ENCODE assay signal across 31 cellular contexts in the genomic region with DNA sequence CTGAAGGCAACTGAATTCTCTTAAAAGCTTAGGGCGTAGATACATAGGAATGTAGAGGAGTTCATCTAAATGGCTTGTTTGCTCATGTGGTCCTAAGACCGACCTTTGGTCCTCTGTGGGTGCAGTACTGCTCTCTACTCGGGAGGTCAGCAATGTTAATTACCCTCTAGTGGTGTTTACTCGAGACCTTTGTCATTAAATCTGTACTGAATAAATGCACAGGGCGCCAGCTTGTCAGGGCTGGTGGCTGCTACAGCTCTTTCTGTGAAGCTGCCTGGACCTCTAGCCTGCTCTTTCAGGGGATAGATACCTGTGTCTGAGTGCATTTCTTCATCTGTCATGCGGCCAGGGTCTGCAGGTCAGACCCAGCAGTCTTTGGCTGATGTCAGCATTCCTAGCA. TPM values are rescaled to one million over a fixed set of nuclear protein-coding genes. Genes with fewer than 3 reads are reported as not detected.
A peak's percentile ranks its signal among the peaks of the same experiment; 100 is the strongest.
DNase-seq lines count a peak whose midpoint lies in the region; ATAC-seq, FAIRE-seq and TF ChIP-seq lines count a peak whose summit lies in the region.
"Had no signal": no experiment of that assay in that cellular context is flagged by ENCODE, and none has a peak within 500 bp of the region (broad histone marks: within the 10 kb centered on the region; RNA-seq: fewer than 3 reads in every experiment).

No MANE protein-coding gene starts in this region.

- no peak overlapping the region for H3K23ac ChIP-seq in IMR-90 (ENCODE audit: low read depth, low read length)

- H3K9me3 Mint-ChIP-seq in natural killer cell = no peaks in the 10 kb centered on the region
- H3K9me3 Mint-ChIP-seq in natural killer cell treated with Interleukin-12 subunit alpha and Interleukin-12 subunit beta and Interleukin-15 and Interleukin-18, amount 100 ng/mL, for 72 hours = no peaks in the 10 kb centered on the region
- H3K9me3 Mint-ChIP-seq in osteocyte (ENCODE audit: unreplicated experiment) = no peaks in the 10 kb centered on the region

- POLR2A ChIA-PET in IMR-90 (lab: Charles Lee; ENCODE audit: unreplicated experiment) (no interaction called here), K562 (lab: Yijun Ruan, JAX) (interaction anchor here (0.6 kb wide), 1 partner anchor 235 kb away, joined by 3 read pairs; no protein-coding TSS in a partner anchor)

- DNase-seq in natural killer cell (no peak), IMR-90 (no peak), K562 (ENCODE audit: extremely low read depth in 1 of 4, low spot score in 3 of 4) (no peak), osteocyte (ENCODE audit: extremely low spot score, unreplicated experiment) (peak; percentile 34), NOMO-1 treated with dmso at 0.1 percent for 144 hours (lab: John Stamatoyannopoulos, UW; ENCODE audit: unreplicated experiment) (no peak)
- DNase-seq in natural killer cell treated with Interleukin-12 subunit alpha and Interleukin-12 subunit beta and Interleukin-15 and Interleukin-18, amount 100 ng/mL, for 72 hours (ENCODE audit: low spot score) = no peak
- no peak for DNase-seq in activated T-cell treated with anti-CD3 and anti-CD28 coated beads, Interleukin-2, amount 50 U/mL, for 48 hours
- DNase-seq: CD4-positive, CD25-positive, alpha-beta regulatory T cell; DMS79; EL; GDM1; NCI-H1092; NCI-H1417 treated with DMSO at 0.1 percent for 48 hours; NCI-H1694 treated with DMSO at 0.1 percent for 48 hours; NCI-H2081; NCI-H2171; NCI-H226; NCI-H510A; NCI-H69; Peyer's patch; SIG-M5 had no signal

- 100% methylated on average over 4 of the region's 6 CpGs; no CpG with 5 or more reads in 1 of the 2 experiments for WGBS in IMR-90 (ENCODE audit: extremely low coverage in 2 of 2, insufficient read length in 1 of 2), 2 experiments
- 36% methylated on average over 5 of the region's 6 CpGs for WGBS in K562 (ENCODE audit: insufficient coverage, low coverage, missing lambda C conversion rate)

- no peak overlapping the region for H3K9ac ChIP-seq in IMR-90 (ENCODE audit: low read depth, low read length)
- no peak overlapping the region for H3K9ac ChIP-seq in K562 (ENCODE audit: insufficient read depth in 1 of 2, low read depth in 2 of 2, low read length in 2 of 2)
- H3K9ac ChIP-seq: BLaER1, KMS-11 had no signal

- H3K36me3 Mint-ChIP-seq in natural killer cell (no peaks in the 10 kb centered on the region), osteocyte (ENCODE audit: unreplicated experiment) (no peaks in the 10 kb centered on the region)
- H3K36me3 Mint-ChIP-seq in natural killer cell treated with Interleukin-12 subunit alpha and Interleukin-12 subunit beta and Interleukin-15 and Interleukin-18, amount 100 ng/mL, for 72 hours = peaks cover 9% of the 10 kb centered on the region
- H3K36me3 Mint-ChIP-seq: CD4-positive, CD25-positive, alpha-beta regulatory T cell had no signal

- H3K4me3 ChIP-seq in IMR-90 (ENCODE audit: insufficient read depth, low read depth, low read length) (no peak overlapping the region), K562 (no peak overlapping the region)
- H3K4me3 ChIP-seq: BLaER1, Peyer's patch, SK-N-MC had no signal

- H2AK5ac ChIP-seq in IMR-90 (ENCODE audit: low read depth, low read length) = no peak overlapping the region

- BruUV-seq in IMR-90 (replicated peaks; lab: Mats Ljungman, UMichigan) = no TSS peak
- no TSS peak for BruUV-seq in K562 (replicated peaks; lab: Mats Ljungman, UMichigan)

- TF ChIP-seq CTCF in natural killer cell (IDR thresholded peaks at IDR 0.05) = no peak
- TF ChIP-seq CTCF in IMR-90 (conservative IDR thresholded peaks at IDR 0.05; ENCODE audit: low read depth, low read length) = no peak
- TF ChIP-seq CTCF in K562 (IDR thresholded peaks at IDR 0.05 in 2 of 3, conservative IDR thresholded peaks at IDR 0.05 in 1 of 3; ENCODE audit: insufficient read depth in 2 of 3, low read depth in 1 of 3, low read length in 3 of 3) = no peak
- TF ChIP-seq CTCF in osteocyte (IDR thresholded peaks at IDR 0.05) = no peak

- no peak for TF ChIP-seq RAD21 in IMR-90 (IDR thresholded peaks at IDR 0.05; ENCODE audit: low read length)
- TF ChIP-seq RAD21 in K562 (CRISPR knock-in tag; conservative IDR thresholded peaks at IDR 0.05 in 1 of 2, IDR thresholded peaks at IDR 0.05 in 1 of 2) = no peak

- H3K9me1 ChIP-seq in IMR-90 (ENCODE audit: insufficient read depth, low read length) (peaks cover 17% of the 10 kb centered on the region), K562 (ENCODE audit: control insufficient read depth, insufficient read depth, low read length) (no peaks in the 10 kb centered on the region)

- in situ Hi-C loops in IMR-90 (cut with MboI; ENCODE audit: low sequenced_read_pairs) = no loop called here
- in situ Hi-C loops in K562 (cut with MboI) = no loop called here

- no peak overlapping the region for H2BK5ac ChIP-seq in IMR-90 (ENCODE audit: low read depth, low read length, poor library complexity, severe bottlenecking)

- no peak for FAIRE-seq in K562 (lab: Jason Lieb, UNC)
- FAIRE-seq: D721Med, GM12891, H1 had no signal

- no peak overlapping the region for H2AK9ac ChIP-seq in IMR-90 (replicated peaks; ENCODE audit: low read depth, low read length, poor library complexity)

- H3K4me1 Mint-ChIP-seq in natural killer cell = no peaks in the 10 kb centered on the region
- no peaks in the 10 kb centered on the region for H3K4me1 Mint-ChIP-seq in natural killer cell treated with Interleukin-12 subunit alpha and Interleukin-12 subunit beta and Interleukin-15 and Interleukin-18, amount 100 ng/mL, for 72 hours (ENCODE audit: low read depth in 2 of 2)
- peaks cover 6% of the 10 kb centered on the region for H3K4me1 Mint-ChIP-seq in osteocyte (ENCODE audit: unreplicated experiment)

- H2BK20ac ChIP-seq in IMR-90 (ENCODE audit: low read depth, low read length) = no peak overlapping the region

- no peak overlapping the region for H3K14ac ChIP-seq in IMR-90 (replicated peaks; ENCODE audit: low read depth, low read length)

- no peak overlapping the region for H2AFZ ChIP-seq in IMR-90 (replicated peaks; ENCODE audit: low read length, poor library complexity)
- H2AFZ ChIP-seq in K562 (ENCODE audit: low read depth, low read length) = no peak overlapping the region

- TF ChIP-seq EP300 in K562 (IDR thresholded peaks at IDR 0.05; ENCODE audit: low read length) = no peak

- dilution Hi-C loops in IMR-90 (cut with HindIII; ENCODE audit: low sequenced_read_pairs, unreplicated experiment) = no loop called here

- H3K9me3 ChIP-seq in IMR-90 (ENCODE audit: control insufficient read depth, insufficient read depth, low read length) (no peaks in the 10 kb centered on the region), K562 (replicated peaks; ENCODE audit: control insufficient read depth, insufficient read depth, low read depth, low read length) (peaks cover 3% of the 10 kb centered on the region; the same call in 1 of the 2 replicates)
- H3K9me3 ChIP-seq: Peyer's patch had no signal

- ATAC-seq in natural killer cell (no peak), IMR-90 (ENCODE audit: low read depth) (no peak), K562 (no peak), HG03469 (IDR thresholded peaks at IDR 0.05; ENCODE audit: unreplicated experiment) (no peak)
- no peak for ATAC-seq in natural killer cell treated with Interleukin-12 subunit alpha and Interleukin-12 subunit beta and Interleukin-15 and Interleukin-18, amount 100 ng/mL, for 72 hours

- H3K79me2 ChIP-seq in K562 (ENCODE audit: control insufficient read depth, insufficient read depth, low read length) = peaks cover 47% of the 10 kb centered on the region

- H3K18ac ChIP-seq in IMR-90 (ENCODE audit: low read depth, low read length) = no peak overlapping the region

- H4K8ac ChIP-seq in IMR-90 (ENCODE audit: low read depth in 2 of 2, low read length in 2 of 2) = no peak overlapping the region

- H2BK120ac ChIP-seq in IMR-90 (ENCODE audit: low read depth, low read length) = no peak overlapping the region

- H3K4me3 Mint-ChIP-seq in natural killer cell (peak overlapping the region; percentile 35), osteocyte (ENCODE audit: unreplicated experiment) (no peak overlapping the region)
- no peak overlapping the region for H3K4me3 Mint-ChIP-seq in natural killer cell treated with Interleukin-12 subunit alpha and Interleukin-12 subunit beta and Interleukin-15 and Interleukin-18, amount 100 ng/mL, for 72 hours

- peaks cover 37 to 43% of the 10 kb centered on the region in 2 donors for H3K27me3 Mint-ChIP-seq in natural killer cell (ENCODE audit: low read depth in 2 of 2)
- peaks cover 29 to 33% of the 10 kb centered on the region in 2 donors for H3K27me3 Mint-ChIP-seq in natural killer cell treated with Interleukin-12 subunit alpha and Interleukin-12 subunit beta and Interleukin-15 and Interleukin-18, amount 100 ng/mL, for 72 hours
- H3K27me3 Mint-ChIP-seq in osteocyte (ENCODE audit: unreplicated experiment) = no peaks in the 10 kb centered on the region

- H3K27me3 ChIP-seq in IMR-90 (ENCODE audit: control insufficient read depth, insufficient read depth, low read length) (no peaks in the 10 kb centered on the region), K562 (ENCODE audit: control insufficient read depth in 2 of 2, insufficient read depth in 2 of 2, low read length in 2 of 2) (no peaks in the 10 kb centered on the region)
- H3K27me3 ChIP-seq: BLaER1, Peyer's patch had no signal

- H3K4ac ChIP-seq in IMR-90 (ENCODE audit: low read depth, low read length) = no peak overlapping the region

- H3K56ac ChIP-seq in IMR-90 (ENCODE audit: extremely low read depth, insufficient read depth, low read length) = no peak overlapping the region

- H3K4me2 ChIP-seq in IMR-90 (ENCODE audit: low read depth, low read length) (no peak overlapping the region), K562 (ENCODE audit: insufficient read depth, low read length) (no peak overlapping the region)
- H3K4me2 ChIP-seq: BLaER1, KMS-11 had no signal

- H4K20me1 ChIP-seq in IMR-90 (ENCODE audit: insufficient read depth, low read length) = no peaks in the 10 kb centered on the region
- no peaks in the 10 kb centered on the region for H4K20me1 ChIP-seq in K562 (replicated peaks; ENCODE audit: control insufficient read depth, insufficient read depth, low read length)
- H4K20me1 ChIP-seq: BLaER1 had no signal

- H3K79me1 ChIP-seq in IMR-90 (ENCODE audit: low read depth in 1 of 2, low read length in 2 of 2) = peaks cover 11 to 19% of the 10 kb centered on the region in 2 experiments; a peak in 3 of 4 replicates

- TF ChIP-seq POLR2A in IMR-90 (IDR thresholded peaks at IDR 0.05; ENCODE audit: low read depth, low read length) (no peak), K562 (conservative IDR thresholded peaks at IDR 0.05) (no peak)

- H3K36me3 ChIP-seq in IMR-90 (ENCODE audit: control insufficient read depth, insufficient read depth, low read length) = no peaks in the 10 kb centered on the region
- H3K36me3 ChIP-seq in K562 (ENCODE audit: control insufficient read depth, insufficient read depth, low read length) = peaks cover 7% of the 10 kb centered on the region; the same call in 2 of the 3 replicates
- H3K36me3 ChIP-seq: BLaER1, Peyer's patch had no signal

- H3K4me1 ChIP-seq in IMR-90 (ENCODE audit: control insufficient read depth, insufficient read depth, low read length) (no peaks in the 10 kb centered on the region), K562 (replicated peaks in 1 of 2; ENCODE audit: control insufficient read depth in 2 of 2, insufficient read depth in 2 of 2, low read length in 2 of 2) (peaks cover 0 to 10% of the 10 kb centered on the region in 2 experiments; a peak in 3 of 5 replicates)
- H3K4me1 ChIP-seq: BLaER1 had no signal

- no peak overlapping the region for H4K91ac ChIP-seq in IMR-90 (ENCODE audit: insufficient read depth, low read depth, low read length)

- no peak overlapping the region for H4K5ac ChIP-seq in IMR-90 (ENCODE audit: low read depth, low read length)

- no peak overlapping the region for H3K27ac ChIP-seq in IMR-90 (ENCODE audit: insufficient read depth, low read length)
- H3K27ac ChIP-seq in K562 (ENCODE audit: extremely low read depth, low read depth, low read length) = no peak overlapping the region
- H3K27ac ChIP-seq: BLaER1, HL-60, KMS-11, Peyer's patch, SK-N-MC had no signal

- H3K27ac Mint-ChIP-seq in natural killer cell (no peak overlapping the region), osteocyte (ENCODE audit: unreplicated experiment) (no peak overlapping the region)
- H3K27ac Mint-ChIP-seq in natural killer cell treated with Interleukin-12 subunit alpha and Interleukin-12 subunit beta and Interleukin-15 and Interleukin-18, amount 100 ng/mL, for 72 hours = no peak overlapping the region
- H3K27ac Mint-ChIP-seq: CD4-positive, CD25-positive, alpha-beta regulatory T cell had no signal

- H2BK15ac ChIP-seq in IMR-90 (ENCODE audit: low read depth, low read length) = no peak overlapping the region

- CTCF ChIA-PET in IMR-90 (lab: Yijun Ruan, JAX) (no interaction called here), K562 (lab: Yijun Ruan, JAX; ENCODE audit: low intra/inter-chr PET ratio) (no interaction called here)

- intact Hi-C loops in natural killer cell (cut with micrococcal nuclease) = no loop called here
- intact Hi-C loops in IMR-90 (cut with micrococcal nuclease) = no loop called here
- intact Hi-C loops in K562 (cut with micrococcal nuclease) = no loop called here

RNA-seq across cellular contexts. Expression of a gene that starts 29.2 kb away (rescaled TPM):
- 10 to 100 TPM; 54.2 to 64.7 (median 59.8) TPM for total RNA-seq in natural killer cell
- 10 to 100 TPM; 33.4 to 39.0 TPM for total RNA-seq in natural killer cell treated with Interleukin-12 subunit alpha and Interleukin-12 subunit beta and Interleukin-15 and Interleukin-18, amount 100 ng/mL, for 72 hours
- 11.7 and 13.3 TPM in 2 replicates for total RNA-seq in IMR-90 (2012; rRNA removed)
- polyA plus RNA-seq in IMR-90 (2012; rRNA removed) = 15.0 and 16.4 TPM in 2 replicates
- polyA plus RNA-seq in IMR-90 (2012; cell fraction: cytosol; rRNA removed) = 4.3 and 5.5 TPM in 2 replicates
- polyA plus RNA-seq in IMR-90 (2012; cell fraction: nucleus; rRNA removed; ENCODE audit: low replicate concordance) = 6.4 and 45.4 TPM in 2 replicates
- 13.2 and 43.1 TPM in 2 replicates for total RNA-seq in K562 (2011; cell fraction: chromatin; rRNA removed; ENCODE audit: low replicate concordance)
- 5.7 and 9.9 TPM in 2 replicates for total RNA-seq in K562 (2011; cell fraction: nucleolus; rRNA removed)
- total RNA-seq in K562 (2011; cell fraction: nucleoplasm; rRNA removed) = 15.8 and 23.3 TPM in 2 replicates
- 14.0 and 18.3 TPM in 2 replicates for total RNA-seq in K562 (2014; rRNA removed)
- 17.8 and 18.7 TPM in 2 replicates for total RNA-seq in K562 (2014; rRNA removed; fragmentation: Illumina TruSeq; extraction: Trizol)
- 17.8 and 21.9 TPM in 2 replicates for total RNA-seq in K562 (2015; rRNA removed; fragmentation: Illumina TruSeq; extraction: Trizol)
- total RNA-seq in K562 (2021) = 14.2 and 15.9 TPM in 2 replicates
- 15.6 and 16.6 TPM in 2 replicates for polyA plus RNA-seq in K562 (2011; rRNA removed)
- polyA plus RNA-seq in K562 (2011; cell fraction: cytosol; rRNA removed) = 6.6 and 13.6 TPM in 2 replicates
- 29.9 and 30.0 TPM in 2 replicates for polyA plus RNA-seq in K562 (2011; cell fraction: nucleus; rRNA removed)
- polyA plus RNA-seq in K562 (2012) = 18.1 and 24.6 TPM in 2 replicates
- polyA plus RNA-seq in K562 (2014; fragmentation: Illumina TruSeq; extraction: Trizol) = 21.3 and 24.8 TPM in 2 replicates
- polyA plus RNA-seq in K562 (2014; fragmentation: Nextera tagmentation; extraction: Ambion mirVana) = 10 to 100 TPM; 10.3 to 15.6 TPM
- polyA plus RNA-seq in K562 (2014; rRNA removed) = 21.1 and 23.5 TPM in 2 replicates
- polyA minus RNA-seq in K562 (2011; rRNA and poly(A)+ RNA removed) = 11.5 and 12.2 TPM in 2 replicates
- polyA minus RNA-seq in K562 (2011; cell fraction: cytosol; rRNA and poly(A)+ RNA removed) = 4.5 and 7.6 TPM in 2 replicates
- 6.7 and 13.0 TPM in 2 replicates for polyA minus RNA-seq in K562 (2011; cell fraction: nucleus; rRNA and poly(A)+ RNA removed)
- 32.2 and 32.7 TPM in 2 replicates for total RNA-seq in osteocyte

RNA-seq across cellular contexts. Expression of a gene that starts 43.0 kb away (rescaled TPM):
- under 1 TPM in 1 of 3 donors, not detected in 2; 0.41 TPM for total RNA-seq in natural killer cell
- under 1 TPM in 1 of 2 donors, not detected in 1; 0.19 TPM for total RNA-seq in natural killer cell treated with Interleukin-12 subunit alpha and Interleukin-12 subunit beta and Interleukin-15 and Interleukin-18, amount 100 ng/mL, for 72 hours
- total RNA-seq in IMR-90 (2012; rRNA removed) = not detected in 2 replicates
- not detected in 2 replicates for polyA plus RNA-seq in IMR-90 (2012; rRNA removed)
- not detected in 2 replicates for polyA plus RNA-seq in IMR-90 (2012; cell fraction: cytosol; rRNA removed)
- not detected in 2 replicates for polyA plus RNA-seq in IMR-90 (2012; cell fraction: nucleus; rRNA removed; ENCODE audit: low replicate concordance)
- total RNA-seq in K562 (2011; cell fraction: chromatin; rRNA removed; ENCODE audit: low replicate concordance) = not detected in 2 replicates
- not detected in 2 replicates for total RNA-seq in K562 (2011; cell fraction: nucleolus; rRNA removed)
- not detected in 2 replicates for total RNA-seq in K562 (2011; cell fraction: nucleoplasm; rRNA removed)
- total RNA-seq in K562 (2014; rRNA removed) = not detected in 2 replicates
- total RNA-seq in K562 (2014; rRNA removed; fragmentation: Illumina TruSeq; extraction: Trizol) = not detected in 2 replicates
- total RNA-seq in K562 (2015; rRNA removed; fragmentation: Illumina TruSeq; extraction: Trizol) = not detected in 2 replicates
- not detected in 2 replicates for total RNA-seq in K562 (2021)
- not detected in 2 replicates for polyA plus RNA-seq in K562 (2011; rRNA removed)
- polyA plus RNA-seq in K562 (2011; cell fraction: cytosol; rRNA removed) = not detected in 2 replicates
- not detected in 2 replicates for polyA plus RNA-seq in K562 (2011; cell fraction: nucleus; rRNA removed)
- not detected in 2 replicates for polyA plus RNA-seq in K562 (2012)
- polyA plus RNA-seq in K562 (2014; fragmentation: Illumina TruSeq; extraction: Trizol) = not detected in 2 replicates
- polyA plus RNA-seq in K562 (2014; fragmentation: Nextera tagmentation; extraction: Ambion mirVana) = not detected
- not detected in 2 replicates for polyA plus RNA-seq in K562 (2014; rRNA removed)
- not detected in 2 replicates for polyA minus RNA-seq in K562 (2011; rRNA and poly(A)+ RNA removed)
- not detected in 2 replicates for polyA minus RNA-seq in K562 (2011; cell fraction: cytosol; rRNA and poly(A)+ RNA removed)
- polyA minus RNA-seq in K562 (2011; cell fraction: nucleus; rRNA and poly(A)+ RNA removed) = not detected in 2 replicates
- not detected in 2 replicates for total RNA-seq in osteocyte
- total RNA-seq: A172; CD4-positive, CD25-positive, alpha-beta regulatory T cell; H1; Peyer's patch had no signal
- polyA plus RNA-seq: AG04450; CD4-positive, CD25-positive, alpha-beta regulatory T cell; H1 had no signal
